16 cellular contexts compared by ENCODE assay signal in the genomic region with DNA sequence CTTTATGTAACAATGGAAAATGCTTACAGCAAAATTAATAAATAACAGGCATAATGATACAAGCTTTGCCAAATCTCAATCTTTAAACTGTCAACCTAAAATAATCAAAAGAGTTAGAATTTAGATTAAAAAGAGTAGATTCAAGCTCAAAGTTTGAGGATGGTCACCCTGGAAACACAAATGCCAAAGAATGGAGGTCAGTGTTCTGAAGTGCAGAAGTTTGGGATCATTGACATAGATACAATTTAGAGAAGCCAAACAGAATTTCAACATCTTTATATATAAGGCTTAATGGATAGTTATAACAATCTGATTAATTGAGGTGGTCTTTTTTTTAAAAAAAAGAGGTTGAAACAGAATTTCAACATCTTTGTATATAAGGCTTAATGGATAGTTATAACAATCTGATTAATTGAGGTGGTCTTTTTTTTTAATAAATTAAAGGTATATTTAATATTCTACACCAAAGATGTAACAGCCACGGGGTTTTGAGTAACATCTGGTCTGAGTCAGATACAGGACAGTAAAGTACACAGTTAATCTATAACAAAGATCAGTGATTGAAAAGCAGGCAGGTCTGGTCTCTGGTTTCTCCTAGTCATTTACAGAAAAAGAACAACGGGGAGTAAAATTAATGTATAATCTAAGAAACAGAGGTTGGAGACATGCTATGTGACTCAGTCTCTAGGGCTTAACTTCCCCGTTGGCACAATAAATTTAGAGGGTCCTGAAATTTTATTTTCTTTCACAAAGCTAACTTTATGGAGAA.
A peak's percentile ranks its signal among the peaks of the same experiment; 100 is the strongest.
DNase-seq lines count a peak whose midpoint lies in the region; ATAC-seq lines count a peak whose summit lies in the region.
"Had no signal": no experiment of that assay in that cellular context is flagged by ENCODE, and none has a peak within 500 bp of the region (broad histone marks: within the 10 kb centered on the region; RNA-seq: fewer than 3 reads in every experiment).

No MANE protein-coding gene starts in this region.

- DNase-seq in retina (no peak), NOMO-1 (lab: John Stamatoyannopoulos, UW; ENCODE audit: unreplicated experiment in 2 of 2) (no peak), Right ventricle myocardium inferior (ENCODE audit: missing footprints) (no peak), sciatic nerve (ENCODE audit: low spot score) (no peak)
- DNase-seq: activated CD8-positive, alpha-beta memory T cell treated with anti-CD3 and anti-CD28 coated beads, Interleukin-2, amount 50 U/mL, for 4 hours; activated naive CD8-positive, alpha-beta T cell treated with anti-CD3 and anti-CD28 coated beads, Interleukin-2, amount 10 ng/mL, durations not matched to agents 7 days and 5 days; DMS79 treated with DMSO at 0.1 percent for 48 hours; NCI-H446 treated with DMSO at 0.1 percent for 48 hours; SHP77; small intestine; trophoblast cell had no signal

- ATAC-seq in GM18502 (IDR thresholded peaks at IDR 0.05; ENCODE audit: poor library complexity, unreplicated experiment) (peak; percentile 84), GM21390 (IDR thresholded peaks at IDR 0.05; ENCODE audit: unreplicated experiment) (peak; percentile 88), HG02981 (IDR thresholded peaks at IDR 0.05; ENCODE audit: unreplicated experiment) (peak; percentile 99), HG03571 (IDR thresholded peaks at IDR 0.05; ENCODE audit: unreplicated experiment) (peak; percentile 99), Right ventricle myocardium inferior (no peak), sciatic nerve (no peak)
- ATAC-seq: natural killer cell treated with Interleukin-12 subunit alpha and Interleukin-12 subunit beta and Interleukin-15 and Interleukin-18, amount 100 ng/mL, for 72 hours had no signal

- intact Hi-C loops in Right ventricle myocardium inferior (cut with DNase I) = no loop called here
- intact Hi-C loops in sciatic nerve (cut with DNase I) = no loop called here

Comparison
In these comparisons a context has a peak if more than half of its experiments do, and no peak if none do; other contexts are left out.
1. ATAC-seq: peak in GM18502 (single experiment), GM21390 (single experiment), HG02981 (single experiment) and HG03571 (single experiment); none in Right ventricle myocardium inferior (single experiment) and sciatic nerve (single experiment).